In genomic region chr2:8344725-8345124, GRCh38 we compare ENCODE assay signal across 26 cellular contexts.
"Had no signal": no experiment of that assay in that cellular context is flagged by ENCODE, and none has a peak within 500 bp of the region (broad histone marks: within the 10 kb centered on the region; RNA-seq: fewer than 3 reads in every experiment).

No MANE protein-coding gene starts in this region.

- H3K9me3 ChIP-seq: ascending aorta, heart right ventricle, spleen, thoracic aorta, uterus had no signal

- H3K36me3 ChIP-seq: ascending aorta, brain microvascular endothelial cell, heart right ventricle, spleen, thoracic aorta, uterus had no signal

- H3K27me3 Mint-ChIP-seq: activated CD4-positive, alpha-beta memory T cell treated with anti-CD3 and anti-CD28 coated beads, Interleukin-2, amount 10 ng/mL, durations not matched to agents 7 days and 5 days; activated CD4-positive, alpha-beta T cell treated with anti-CD3 and anti-CD28 coated beads, Interleukin-2, amount 10 ng/mL, durations not matched to agents 7 days and 5 days; effector memory CD8-positive, alpha-beta T cell; naive thymus-derived CD4-positive, alpha-beta T cell; type B pancreatic cell had no signal

- H3K36me3 Mint-ChIP-seq: type B pancreatic cell, WTC11 had no signal

- H3K4me3 Mint-ChIP-seq: activated CD4-positive, alpha-beta memory T cell treated with anti-CD3 and anti-CD28 coated beads, Interleukin-2, amount 10 ng/mL, durations not matched to agents 7 days and 5 days; activated CD4-positive, alpha-beta T cell treated with anti-CD3 and anti-CD28 coated beads, Interleukin-2, amount 10 ng/mL, durations not matched to agents 7 days and 5 days; activated naive CD4-positive, alpha-beta T cell treated with anti-CD3 and anti-CD28 coated beads for 36 hours; activated naive CD8-positive, alpha-beta T cell treated with anti-CD3 and anti-CD28 coated beads, Interleukin-2, amount 10 ng/mL, durations not matched to agents 7 days and 5 days; activated T-helper 1 cell treated with anti-CD3 and anti-CD28 coated beads, Interleukin-12 subunit alpha, Interleukin-12 subunit beta, Interleukin-2, Interleukin-4 antibody, amounts not matched to agents 30 ng/mL and 10 ng/mL and 1 ng/mL, durations not matched to agents 14 hours and 24 hours and 36 hours; effector memory CD8-positive, alpha-beta T cell; mesothelial cell of epicardium; naive thymus-derived CD4-positive, alpha-beta T cell; type B pancreatic cell; WTC11 had no signal

- H3K27ac ChIP-seq: ascending aorta, brain microvascular endothelial cell, foreskin keratinocyte, heart right ventricle, thoracic aorta, uterus had no signal

- H3K27me3 ChIP-seq: ascending aorta, brain microvascular endothelial cell, foreskin keratinocyte, heart right ventricle, spleen, uterus had no signal

- H3K9me3 Mint-ChIP-seq: activated naive CD4-positive, alpha-beta T cell treated with anti-CD3 and anti-CD28 coated beads for 36 hours; effector memory CD8-positive, alpha-beta T cell had no signal

- H3K27ac Mint-ChIP-seq: activated CD4-positive, alpha-beta memory T cell treated with anti-CD3 and anti-CD28 coated beads, Interleukin-2, amount 10 ng/mL, durations not matched to agents 7 days and 5 days; activated CD4-positive, alpha-beta T cell treated with anti-CD3 and anti-CD28 coated beads, Interleukin-2, amount 10 ng/mL, durations not matched to agents 7 days and 5 days; activated naive CD4-positive, alpha-beta T cell treated with anti-CD3 and anti-CD28 coated beads for 36 hours; activated naive CD8-positive, alpha-beta T cell treated with anti-CD3 and anti-CD28 coated beads, Interleukin-2, amount 10 ng/mL, durations not matched to agents 7 days and 5 days; activated T-helper 1 cell treated with anti-CD3 and anti-CD28 coated beads, Interleukin-12 subunit alpha, Interleukin-12 subunit beta, Interleukin-2, Interleukin-4 antibody, amounts not matched to agents 30 ng/mL and 10 ng/mL and 1 ng/mL, durations not matched to agents 14 hours and 24 hours and 36 hours; mesothelial cell of epicardium; type B pancreatic cell; WTC11 had no signal

- ATAC-seq: effector memory CD8-positive, alpha-beta T cell; foreskin keratinocyte; heart right ventricle; left cardiac atrium; naive thymus-derived CD4-positive, alpha-beta T cell; right cardiac atrium; stimulated activated naive CD8-positive, alpha-beta T cell treated with anti-CD3 and anti-CD28 coated beads, Interleukin-15, Interleukin-2, amounts not matched to agents 100 U/mL and 50 U/mL, for 24 hours; WTC11 had no signal

- H3K4me3 ChIP-seq: ascending aorta, heart right ventricle, spleen, thoracic aorta, uterus had no signal

- DNase-seq: activated CD4-positive, alpha-beta memory T cell treated with anti-CD3 and anti-CD28 coated beads, Interleukin-2, amount 10 ng/mL, durations not matched to agents 7 days and 5 days; activated CD4-positive, alpha-beta T cell treated with anti-CD3 and anti-CD28 coated beads for 1 hour; activated CD4-positive, alpha-beta T cell treated with anti-CD3 and anti-CD28 coated beads, Interleukin-2, amount 10 ng/mL, durations not matched to agents 7 days and 5 days; activated effector memory CD4-positive, alpha-beta T cell treated with anti-CD3 and anti-CD28 coated beads, Interleukin-2, amount 50 U/mL, for 16 hours; activated naive CD4-positive, alpha-beta T cell treated with anti-CD3 and anti-CD28 coated beads for 36 hours; activated naive CD8-positive, alpha-beta T cell treated with anti-CD3 and anti-CD28 coated beads, Interleukin-2, amount 10 ng/mL, durations not matched to agents 7 days and 5 days; brain microvascular endothelial cell; cortex of kidney; effector memory CD8-positive, alpha-beta T cell; foreskin keratinocyte; heart right ventricle; left cardiac atrium; naive thymus-derived CD4-positive, alpha-beta T cell; posterior cingulate gyrus; right cardiac atrium; spleen; stimulated activated CD4-positive, alpha-beta T cell treated with anti-CD3 and anti-CD28 coated beads, Interleukin-2, amount 100 ng/mL, for 48 hours; stimulated activated naive CD8-positive, alpha-beta T cell treated with anti-CD3 and anti-CD28 coated beads, Interleukin-15, Interleukin-2, amounts not matched to agents 100 U/mL and 50 U/mL, for 24 hours; T-helper 2 cell; uterus had no signal

- H3K4me1 Mint-ChIP-seq: WTC11 had no signal

- H3K4me1 ChIP-seq: ascending aorta, foreskin keratinocyte, heart right ventricle, uterus had no signal
